In genomic region chr5:135376961-135377621, GRCh38 we compare ENCODE assay signal across 8 cellular contexts. TPM values are rescaled to one million over a fixed set of nuclear protein-coding genes. Genes with fewer than 3 reads are reported as not detected.
DNase-seq lines count a peak whose midpoint lies in the region; ATAC-seq lines count a peak whose summit lies in the region.

No MANE protein-coding gene starts in this region.

- no peak overlapping the region for H3K4me3 Mint-ChIP-seq in activated CD8-positive, alpha-beta memory T cell treated with anti-CD3 and anti-CD28 coated beads, Interleukin-2, amount 10 ng/mL, durations not matched to agents 7 days and 5 days
- H3K4me3 Mint-ChIP-seq in activated T-cell treated with anti-CD3 and anti-CD28 coated beads, Interleukin-2, amount 50 U/mL, for 72 hours = peak overlapping the region; percentile 16 to 51
- H3K4me3 Mint-ChIP-seq in stimulated activated effector memory CD8-positive, alpha-beta T cell treated with anti-CD3 and anti-CD28 coated beads, Interleukin-12 subunit alpha, Interleukin-12 subunit beta, amount 100 ng/mL, for 72 hours = peak overlapping the region; percentile 2

- H2AK5ac ChIP-seq in trophoblast cell (ENCODE audit: low read length) = no peak overlapping the region

- H3K18ac ChIP-seq in trophoblast cell (ENCODE audit: low read length) = no peak overlapping the region

- H3K4me1 ChIP-seq in trophoblast cell (ENCODE audit: control insufficient read depth in 1 of 2, insufficient read depth in 2 of 2, low read length in 2 of 2) = peaks cover 16 to 39% of the 10 kb centered on the region in 2 experiments

- H3K23ac ChIP-seq in trophoblast cell (ENCODE audit: low read length) = no peak overlapping the region

- no peak overlapping the region for H2BK5ac ChIP-seq in trophoblast cell (ENCODE audit: low read depth, low read length, poor library complexity)

- no peaks in the 10 kb centered on the region for H3K9me3 ChIP-seq in trophoblast cell (ENCODE audit: insufficient read depth, low read depth, low read length)

- no peaks in the 10 kb centered on the region for H3K27me3 ChIP-seq in trophoblast cell (ENCODE audit: insufficient read depth, low read length)

- H4K12ac ChIP-seq in trophoblast cell (ENCODE audit: low read depth, low read length) = no peak overlapping the region

- H4K91ac ChIP-seq in trophoblast cell (ENCODE audit: low read depth, low read length) = no peak overlapping the region

- no peak overlapping the region for H2BK12ac ChIP-seq in trophoblast cell (ENCODE audit: low read length)

- H2AFZ ChIP-seq in trophoblast cell (ENCODE audit: insufficient read depth, low read length, poor library complexity) = no peak overlapping the region

- DNase-seq in activated CD8-positive, alpha-beta memory T cell treated with anti-CD3 and anti-CD28 coated beads, Interleukin-2, amount 10 ng/mL, durations not matched to agents 7 days and 5 days = peak; percentile 59
- DNase-seq in activated CD8-positive, alpha-beta memory T cell treated with anti-CD3 and anti-CD28 coated beads for 24 hours = no peak
- peak; percentile 53 to 58 for DNase-seq in activated T-cell treated with anti-CD3 and anti-CD28 coated beads, Interleukin-2, amount 50 U/mL, for 72 hours
- DNase-seq in stimulated activated effector memory CD8-positive, alpha-beta T cell treated with anti-CD3 and anti-CD28 coated beads, Interleukin-12 subunit alpha, Interleukin-12 subunit beta, amount 100 ng/mL, for 72 hours (ENCODE audit: low spot score in 2 of 2) = peak in 1 of 2 donors; percentile 62
- DNase-seq in middle frontal gyrus (ENCODE audit: extremely low spot score, low spot score) (no peak), NCI-H2227 treated with DMSO at 0.1 percent for 48 hours (lab: John Stamatoyannopoulos, UW) (no peak), trophoblast cell (no peak)

- ATAC-seq in activated CD8-positive, alpha-beta memory T cell treated with anti-CD3 and anti-CD28 coated beads, Interleukin-2, amount 10 ng/mL, durations not matched to agents 7 days and 5 days = peak; percentile 75
- peak; percentile 76 for ATAC-seq in HG03095 (IDR thresholded peaks at IDR 0.05; ENCODE audit: unreplicated experiment)
- peak; percentile 90 to 95 for ATAC-seq in activated T-cell treated with anti-CD3 and anti-CD28 coated beads, Interleukin-2, amount 50 U/mL, for 72 hours (replicated peaks in 1 of 2)
- peak; percentile 94 for ATAC-seq in stimulated activated effector memory CD8-positive, alpha-beta T cell treated with anti-CD3 and anti-CD28 coated beads, Interleukin-12 subunit alpha, Interleukin-12 subunit beta, amount 100 ng/mL, for 72 hours

- H3K36me3 Mint-ChIP-seq in activated CD8-positive, alpha-beta memory T cell treated with anti-CD3 and anti-CD28 coated beads, Interleukin-2, amount 10 ng/mL, durations not matched to agents 7 days and 5 days = peaks cover 58% of the 10 kb centered on the region
- H3K36me3 Mint-ChIP-seq in activated T-cell treated with anti-CD3 and anti-CD28 coated beads, Interleukin-2, amount 50 U/mL, for 72 hours (ENCODE audit: insufficient read depth in 2 of 2) = peaks cover 2 to 13% of the 10 kb centered on the region in 2 donors
- H3K36me3 Mint-ChIP-seq in stimulated activated effector memory CD8-positive, alpha-beta T cell treated with anti-CD3 and anti-CD28 coated beads, Interleukin-12 subunit alpha, Interleukin-12 subunit beta, amount 100 ng/mL, for 72 hours = peaks cover 87% of the 10 kb centered on the region

- no peaks in the 10 kb centered on the region for H3K9me3 Mint-ChIP-seq in activated CD8-positive, alpha-beta memory T cell treated with anti-CD3 and anti-CD28 coated beads, Interleukin-2, amount 10 ng/mL, durations not matched to agents 7 days and 5 days (ENCODE audit: low read depth)
- no peaks in the 10 kb centered on the region for H3K9me3 Mint-ChIP-seq in activated T-cell treated with anti-CD3 and anti-CD28 coated beads, Interleukin-2, amount 50 U/mL, for 72 hours
- H3K9me3 Mint-ChIP-seq in stimulated activated effector memory CD8-positive, alpha-beta T cell treated with anti-CD3 and anti-CD28 coated beads, Interleukin-12 subunit alpha, Interleukin-12 subunit beta, amount 100 ng/mL, for 72 hours = no peaks in the 10 kb centered on the region

- no peaks in the 10 kb centered on the region for H3K27me3 Mint-ChIP-seq in activated CD8-positive, alpha-beta memory T cell treated with anti-CD3 and anti-CD28 coated beads, Interleukin-2, amount 10 ng/mL, durations not matched to agents 7 days and 5 days
- H3K27me3 Mint-ChIP-seq in activated T-cell treated with anti-CD3 and anti-CD28 coated beads, Interleukin-2, amount 50 U/mL, for 72 hours (ENCODE audit: low read depth) = no peaks in the 10 kb centered on the region

- H3K14ac ChIP-seq in trophoblast cell (ENCODE audit: low read length) = no peak overlapping the region

- H4K8ac ChIP-seq in trophoblast cell (ENCODE audit: low read depth, low read length) = no peak overlapping the region

- no peak overlapping the region for H3K4ac ChIP-seq in trophoblast cell (ENCODE audit: low read depth, low read length)

- H3K79me2 ChIP-seq in trophoblast cell (ENCODE audit: control insufficient read depth, insufficient read depth, low read length, poor library complexity) = no peaks in the 10 kb centered on the region

- CTCF ChIA-PET in activated CD8-positive, alpha-beta memory T cell treated with anti-CD3 and anti-CD28 coated beads, Interleukin-2, amount 10 ng/mL, durations not matched to agents 7 days and 5 days (lab: Charles Lee) = interaction anchor here (1.8 kb wide), 1 partner anchor 49 kb away, joined by 6 read pairs; no protein-coding TSS in a partner anchor

- no peak overlapping the region for H3K9ac ChIP-seq in trophoblast cell (ENCODE audit: low read length)

- H3K36me3 ChIP-seq in trophoblast cell (ENCODE audit: control insufficient read depth in 1 of 2, insufficient read depth in 2 of 2, low read length in 2 of 2) = peaks cover 28 to 47% of the 10 kb centered on the region in 2 experiments

- no peak overlapping the region for H3K4me2 ChIP-seq in trophoblast cell (ENCODE audit: low read length)

- peaks cover 5% of the 10 kb centered on the region for H3K79me1 ChIP-seq in trophoblast cell (ENCODE audit: low read length)

- no peak overlapping the region for H2BK120ac ChIP-seq in trophoblast cell (ENCODE audit: insufficient read depth, low read length, poor library complexity)

- H3K27ac ChIP-seq in trophoblast cell (ENCODE audit: low read depth, low read length) = no peak overlapping the region

- peaks cover 82% of the 10 kb centered on the region for H3K4me1 Mint-ChIP-seq in activated CD8-positive, alpha-beta memory T cell treated with anti-CD3 and anti-CD28 coated beads, Interleukin-2, amount 10 ng/mL, durations not matched to agents 7 days and 5 days
- H3K4me1 Mint-ChIP-seq in activated T-cell treated with anti-CD3 and anti-CD28 coated beads, Interleukin-2, amount 50 U/mL, for 72 hours (ENCODE audit: low read depth) = peaks cover 76% of the 10 kb centered on the region
- peaks cover 49% of the 10 kb centered on the region for H3K4me1 Mint-ChIP-seq in stimulated activated effector memory CD8-positive, alpha-beta T cell treated with anti-CD3 and anti-CD28 coated beads, Interleukin-12 subunit alpha, Interleukin-12 subunit beta, amount 100 ng/mL, for 72 hours

- H3K27ac Mint-ChIP-seq in activated CD8-positive, alpha-beta memory T cell treated with anti-CD3 and anti-CD28 coated beads, Interleukin-2, amount 10 ng/mL, durations not matched to agents 7 days and 5 days = peak overlapping the region; percentile 66
- peak overlapping the region; percentile 6 for H3K27ac Mint-ChIP-seq in activated T-cell treated with anti-CD3 and anti-CD28 coated beads, Interleukin-2, amount 50 U/mL, for 72 hours
- no peak overlapping the region for H3K27ac Mint-ChIP-seq in stimulated activated effector memory CD8-positive, alpha-beta T cell treated with anti-CD3 and anti-CD28 coated beads, Interleukin-12 subunit alpha, Interleukin-12 subunit beta, amount 100 ng/mL, for 72 hours

- H3K4me3 ChIP-seq in trophoblast cell (ENCODE audit: low read depth, low read length) = no peak overlapping the region

- no CpG with 5 or more reads among the region's 13 CpGs for WGBS in trophoblast cell (ENCODE audit: extremely low coverage, insufficient coverage, insufficient read length)

RNA-seq across cellular contexts. Expression of gene MACROH2A1, which starts 21.9 kb away (rescaled TPM):
- total RNA-seq in activated CD8-positive, alpha-beta memory T cell treated with anti-CD3 and anti-CD28 coated beads, Interleukin-2, amount 10 ng/mL, durations not matched to agents 7 days and 5 days = 100 to 1,000 TPM; 281 to 327 TPM
- total RNA-seq in activated T-cell treated with anti-CD3 and anti-CD28 coated beads, Interleukin-2, amount 50 U/mL, for 72 hours = 100 to 1,000 TPM; 136 to 140 TPM
- polyA plus RNA-seq in trophoblast cell (2013) = 172 and 175 TPM in 2 replicates

Comparison
In these comparisons a context has a peak if more than half of its experiments do, and no peak if none do; other contexts are left out.
1. DNase-seq: peak in activated CD8-positive, alpha-beta memory T cell treated with anti-CD3 and anti-CD28 coated beads, Interleukin-2, amount 10 ng/mL, durations not matched to agents 7 days and 5 days (single experiment) and activated T-cell treated with anti-CD3 and anti-CD28 coated beads, Interleukin-2, amount 50 U/mL, for 72 hours (2 of 2); none in activated CD8-positive, alpha-beta memory T cell treated with anti-CD3 and anti-CD28 coated beads for 24 hours (single experiment), middle frontal gyrus (single experiment), NCI-H2227 treated with DMSO at 0.1 percent for 48 hours (single experiment) and trophoblast cell (0 of 2).
2. Peak in every context shown above with its lines, with median percentiles within 50 percentile points of each other: ATAC-seq.